ENCODE assay signal across 1 cellular context in the genomic region with DNA sequence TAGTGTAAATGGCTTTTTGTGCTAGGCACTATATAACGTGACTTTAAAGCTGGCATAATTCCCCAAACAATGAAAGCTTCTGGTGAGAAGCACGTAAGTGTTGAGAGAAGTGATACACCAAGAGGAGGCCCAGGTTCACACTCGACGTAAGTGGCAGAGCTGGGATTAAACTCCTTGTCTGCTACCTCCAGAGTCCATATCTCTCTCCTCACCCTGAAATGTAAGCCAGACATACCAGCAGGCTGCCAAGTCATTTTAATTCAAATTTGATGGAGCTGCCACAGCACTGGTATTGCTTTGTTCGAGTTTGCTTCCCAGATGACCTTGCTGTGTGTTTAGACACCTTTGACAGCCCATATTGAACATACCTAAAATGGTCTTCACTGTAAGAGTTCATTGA.
TF ChIP-seq lines count a peak whose summit lies in the region.

No MANE protein-coding gene starts in this region.

TF ChIP-seq in GM23338, 12 proteins besides CTCF, POLR2A, EP300 and RAD21 (continued from another document):
- TF ChIP-seq, protein P1, sequence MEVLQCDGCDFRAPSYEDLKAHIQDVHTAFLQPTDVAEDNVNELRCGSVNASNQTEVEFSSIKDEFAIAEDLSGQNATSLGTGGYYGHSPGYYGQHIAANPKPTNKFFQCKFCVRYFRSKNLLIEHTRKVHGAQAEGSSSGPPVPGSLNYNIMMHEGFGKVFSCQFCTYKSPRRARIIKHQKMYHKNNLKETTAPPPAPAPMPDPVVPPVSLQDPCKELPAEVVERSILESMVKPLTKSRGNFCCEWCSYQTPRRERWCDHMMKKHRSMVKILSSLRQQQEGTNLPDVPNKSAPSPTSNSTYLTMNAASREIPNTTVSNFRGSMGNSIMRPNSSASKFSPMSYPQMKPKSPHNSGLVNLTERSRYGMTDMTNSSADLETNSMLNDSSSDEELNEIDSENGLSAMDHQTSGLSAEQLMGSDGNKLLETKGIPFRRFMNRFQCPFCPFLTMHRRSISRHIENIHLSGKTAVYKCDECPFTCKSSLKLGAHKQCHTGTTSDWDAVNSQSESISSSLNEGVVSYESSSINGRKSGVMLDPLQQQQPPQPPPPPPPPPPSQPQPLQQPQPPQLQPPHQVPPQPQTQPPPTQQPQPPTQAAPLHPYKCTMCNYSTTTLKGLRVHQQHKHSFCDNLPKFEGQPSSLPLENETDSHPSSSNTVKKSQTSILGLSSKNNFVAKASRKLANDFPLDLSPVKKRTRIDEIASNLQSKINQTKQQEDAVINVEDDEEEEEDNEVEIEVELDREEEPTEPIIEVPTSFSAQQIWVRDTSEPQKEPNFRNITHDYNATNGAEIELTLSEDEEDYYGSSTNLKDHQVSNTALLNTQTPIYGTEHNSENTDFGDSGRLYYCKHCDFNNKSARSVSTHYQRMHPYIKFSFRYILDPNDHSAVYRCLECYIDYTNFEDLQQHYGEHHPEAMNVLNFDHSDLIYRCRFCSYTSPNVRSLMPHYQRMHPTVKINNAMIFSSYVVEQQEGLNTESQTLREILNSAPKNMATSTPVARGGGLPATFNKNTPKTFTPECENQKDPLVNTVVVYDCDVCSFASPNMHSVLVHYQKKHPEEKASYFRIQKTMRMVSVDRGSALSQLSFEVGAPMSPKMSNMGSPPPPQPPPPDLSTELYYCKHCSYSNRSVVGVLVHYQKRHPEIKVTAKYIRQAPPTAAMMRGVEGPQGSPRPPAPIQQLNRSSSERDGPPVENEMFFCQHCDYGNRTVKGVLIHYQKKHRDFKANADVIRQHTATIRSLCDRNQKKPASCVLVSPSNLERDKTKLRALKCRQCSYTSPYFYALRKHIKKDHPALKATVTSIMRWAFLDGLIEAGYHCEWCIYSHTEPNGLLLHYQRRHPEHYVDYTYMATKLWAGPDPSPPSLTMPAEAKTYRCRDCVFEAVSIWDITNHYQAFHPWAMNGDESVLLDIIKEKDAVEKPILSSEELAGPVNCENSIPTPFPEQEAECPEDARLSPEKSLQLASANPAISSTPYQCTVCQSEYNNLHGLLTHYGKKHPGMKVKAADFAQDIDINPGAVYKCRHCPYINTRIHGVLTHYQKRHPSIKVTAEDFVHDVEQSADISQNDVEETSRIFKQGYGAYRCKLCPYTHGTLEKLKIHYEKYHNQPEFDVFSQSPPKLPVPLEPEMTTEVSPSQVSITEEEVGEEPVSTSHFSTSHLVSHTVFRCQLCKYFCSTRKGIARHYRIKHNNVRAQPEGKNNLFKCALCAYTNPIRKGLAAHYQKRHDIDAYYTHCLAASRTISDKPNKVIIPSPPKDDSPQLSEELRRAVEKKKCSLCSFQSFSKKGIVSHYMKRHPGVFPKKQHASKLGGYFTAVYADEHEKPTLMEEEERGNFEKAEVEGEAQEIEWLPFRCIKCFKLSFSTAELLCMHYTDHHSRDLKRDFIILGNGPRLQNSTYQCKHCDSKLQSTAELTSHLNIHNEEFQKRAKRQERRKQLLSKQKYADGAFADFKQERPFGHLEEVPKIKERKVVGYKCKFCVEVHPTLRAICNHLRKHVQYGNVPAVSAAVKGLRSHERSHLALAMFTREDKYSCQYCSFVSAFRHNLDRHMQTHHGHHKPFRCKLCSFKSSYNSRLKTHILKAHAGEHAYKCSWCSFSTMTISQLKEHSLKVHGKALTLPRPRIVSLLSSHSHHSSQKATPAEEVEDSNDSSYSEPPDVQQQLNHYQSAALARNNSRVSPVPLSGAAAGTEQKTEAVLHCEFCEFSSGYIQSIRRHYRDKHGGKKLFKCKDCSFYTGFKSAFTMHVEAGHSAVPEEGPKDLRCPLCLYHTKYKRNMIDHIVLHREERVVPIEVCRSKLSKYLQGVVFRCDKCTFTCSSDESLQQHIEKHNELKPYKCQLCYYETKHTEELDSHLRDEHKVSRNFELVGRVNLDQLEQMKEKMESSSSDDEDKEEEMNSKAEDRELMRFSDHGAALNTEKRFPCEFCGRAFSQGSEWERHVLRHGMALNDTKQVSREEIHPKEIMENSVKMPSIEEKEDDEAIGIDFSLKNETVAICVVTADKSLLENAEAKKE (CRISPR knock-in tag; IDR thresholded peaks at IDR 0.05), result no peak
- TF ChIP-seq NANOG (IDR thresholded peaks at IDR 0.05; ENCODE audit: borderline replicate concordance), result no peak
- TF ChIP-seq JUNB (IDR thresholded peaks at IDR 0.05; ENCODE audit: unreplicated experiment), result no peak
- TF ChIP-seq, protein P2, sequence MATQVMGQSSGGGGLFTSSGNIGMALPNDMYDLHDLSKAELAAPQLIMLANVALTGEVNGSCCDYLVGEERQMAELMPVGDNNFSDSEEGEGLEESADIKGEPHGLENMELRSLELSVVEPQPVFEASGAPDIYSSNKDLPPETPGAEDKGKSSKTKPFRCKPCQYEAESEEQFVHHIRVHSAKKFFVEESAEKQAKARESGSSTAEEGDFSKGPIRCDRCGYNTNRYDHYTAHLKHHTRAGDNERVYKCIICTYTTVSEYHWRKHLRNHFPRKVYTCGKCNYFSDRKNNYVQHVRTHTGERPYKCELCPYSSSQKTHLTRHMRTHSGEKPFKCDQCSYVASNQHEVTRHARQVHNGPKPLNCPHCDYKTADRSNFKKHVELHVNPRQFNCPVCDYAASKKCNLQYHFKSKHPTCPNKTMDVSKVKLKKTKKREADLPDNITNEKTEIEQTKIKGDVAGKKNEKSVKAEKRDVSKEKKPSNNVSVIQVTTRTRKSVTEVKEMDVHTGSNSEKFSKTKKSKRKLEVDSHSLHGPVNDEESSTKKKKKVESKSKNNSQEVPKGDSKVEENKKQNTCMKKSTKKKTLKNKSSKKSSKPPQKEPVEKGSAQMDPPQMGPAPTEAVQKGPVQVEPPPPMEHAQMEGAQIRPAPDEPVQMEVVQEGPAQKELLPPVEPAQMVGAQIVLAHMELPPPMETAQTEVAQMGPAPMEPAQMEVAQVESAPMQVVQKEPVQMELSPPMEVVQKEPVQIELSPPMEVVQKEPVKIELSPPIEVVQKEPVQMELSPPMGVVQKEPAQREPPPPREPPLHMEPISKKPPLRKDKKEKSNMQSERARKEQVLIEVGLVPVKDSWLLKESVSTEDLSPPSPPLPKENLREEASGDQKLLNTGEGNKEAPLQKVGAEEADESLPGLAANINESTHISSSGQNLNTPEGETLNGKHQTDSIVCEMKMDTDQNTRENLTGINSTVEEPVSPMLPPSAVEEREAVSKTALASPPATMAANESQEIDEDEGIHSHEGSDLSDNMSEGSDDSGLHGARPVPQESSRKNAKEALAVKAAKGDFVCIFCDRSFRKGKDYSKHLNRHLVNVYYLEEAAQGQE (IDR thresholded peaks at IDR 0.05; ENCODE audit: unreplicated experiment), result no peak
- no peak for TF ChIP-seq CREB1 (CRISPR knock-in tag; IDR thresholded peaks at IDR 0.05; ENCODE audit: low read depth)
- no peak for TF ChIP-seq EZH2phosphoT487 (IDR thresholded peaks at IDR 0.05; ENCODE audit: unreplicated experiment)
- TF ChIP-seq ZNF331 (CRISPR knock-in tag; IDR thresholded peaks at IDR 0.05; ENCODE audit: low read depth), result no peak
- no peak for TF ChIP-seq POLR2AphosphoS5 (IDR thresholded peaks at IDR 0.05; ENCODE audit: low read depth)
